14 cellular contexts compared by ENCODE assay signal in genomic region chr11:14539867-14540475, GRCh38. TPM values are rescaled to one million over a fixed set of nuclear protein-coding genes. Genes with fewer than 3 reads are reported as not detected.
A peak's percentile ranks its signal among the peaks of the same experiment; 100 is the strongest.
DNase-seq lines count a peak whose midpoint lies in the region; ATAC-seq and TF ChIP-seq lines count a peak whose summit lies in the region.
"Had no signal": no experiment of that assay in that cellular context is flagged by ENCODE, and none has a peak within 500 bp of the region (broad histone marks: within the 10 kb centered on the region; RNA-seq: fewer than 3 reads in every experiment).

No MANE protein-coding gene starts in this region.

- H3K36me3 ChIP-seq in upper lobe of left lung (no peaks in the 10 kb centered on the region), tibial nerve (no peaks in the 10 kb centered on the region), suprapubic skin (no peaks in the 10 kb centered on the region)
- H3K36me3 ChIP-seq: breast epithelium, pancreas had no signal

- H3K27ac ChIP-seq in right cardiac atrium (ENCODE audit: low read length) (peak overlapping the region; percentile 56), upper lobe of left lung (peak overlapping the region in 3 of 4 donors; percentile 44 to 77 (median 74)), tibial nerve (no peak overlapping the region), suprapubic skin (no peak overlapping the region)
- H3K27ac ChIP-seq: breast epithelium had no signal

- in situ Hi-C loops in GM13976 (cut with MboI; ENCODE audit: low sequenced_read_pairs, unreplicated experiment) = loop anchor here (10.0 kb wide), 2 partner anchors 225 to 355 kb away; partner anchors contain the start of gene CYP2R1

- POLR2A ChIA-PET in activated CD8-positive, alpha-beta T cell treated with anti-CD3 and anti-CD28 coated beads, Interleukin-2, amount 10 ng/mL, durations not matched to agents 7 days and 5 days (lab: Charles Lee) = interaction anchor here (0.6 to 1.7 kb wide), 3 partner anchors 58 to 106 kb away, joined by 3 to 4 read pairs (median 3); no protein-coding TSS in a partner anchor

- TF ChIP-seq CTCF in upper lobe of left lung (IDR thresholded peaks at IDR 0.05) (no peak), GM13976 (IDR thresholded peaks at IDR 0.05; ENCODE audit: borderline replicate concordance, control extremely low read depth, extremely low read depth, insufficient read depth, missing control alignments) (no peak), tibial nerve (IDR thresholded peaks at IDR 0.05) (no peak), suprapubic skin (IDR thresholded peaks at IDR 0.05) (no peak)

- no peaks in the 10 kb centered on the region for H3K27me3 Mint-ChIP-seq in activated CD8-positive, alpha-beta memory T cell treated with anti-CD3 and anti-CD28 coated beads, Interleukin-2, amount 10 ng/mL, durations not matched to agents 7 days and 5 days
- no peaks in the 10 kb centered on the region for H3K27me3 Mint-ChIP-seq in activated CD8-positive, alpha-beta T cell treated with anti-CD3 and anti-CD28 coated beads, Interleukin-2, amount 10 ng/mL, durations not matched to agents 7 days and 5 days (ENCODE audit: low read depth)

- intact Hi-C loops in right cardiac atrium (cut with DNase I) = loop anchor here (5.0 to 10.0 kb wide), 3 partner anchors 105 to 532 kb away; partner anchors contain the start of genes PDE3B (in 2 of the 4) and CALCB (in 1 of the 4)

- peaks cover 21% of the 10 kb centered on the region for H3K36me3 Mint-ChIP-seq in activated CD8-positive, alpha-beta memory T cell treated with anti-CD3 and anti-CD28 coated beads, Interleukin-2, amount 10 ng/mL, durations not matched to agents 7 days and 5 days
- peaks cover 24% of the 10 kb centered on the region for H3K36me3 Mint-ChIP-seq in activated CD8-positive, alpha-beta T cell treated with anti-CD3 and anti-CD28 coated beads, Interleukin-2, amount 10 ng/mL, durations not matched to agents 7 days and 5 days (ENCODE audit: low read depth)

- H3K9me3 ChIP-seq in right cardiac atrium (ENCODE audit: control insufficient read depth, low read length) (no peaks in the 10 kb centered on the region), upper lobe of left lung (no peaks in the 10 kb centered on the region), tibial nerve (no peaks in the 10 kb centered on the region), suprapubic skin (no peaks in the 10 kb centered on the region)
- H3K9me3 ChIP-seq: breast epithelium, pancreas had no signal

- H3K4me3 ChIP-seq in right cardiac atrium (ENCODE audit: low read length) (no peak overlapping the region), upper lobe of left lung (no peak overlapping the region), tibial nerve (no peak overlapping the region), suprapubic skin (no peak overlapping the region)
- H3K4me3 ChIP-seq: breast epithelium, pancreas had no signal

- peaks cover 4% of the 10 kb centered on the region for H3K4me1 ChIP-seq in right cardiac atrium (ENCODE audit: control insufficient read depth, insufficient read depth, low read length)
- peaks cover 21 to 54% (median 33%) of the 10 kb centered on the region in 4 donors for H3K4me1 ChIP-seq in upper lobe of left lung
- H3K4me1 ChIP-seq in tibial nerve = peaks cover 0 to 15% (median 2%) of the 10 kb centered on the region in 4 donors
- peaks cover 14% of the 10 kb centered on the region for H3K4me1 ChIP-seq in suprapubic skin
- H3K4me1 ChIP-seq: breast epithelium had no signal

- TF ChIP-seq POLR2A in upper lobe of left lung (IDR thresholded peaks at IDR 0.05) (no peak), tibial nerve (IDR thresholded peaks at IDR 0.05) (no peak), suprapubic skin (IDR thresholded peaks at IDR 0.05) (no peak)

- no peak for ATAC-seq in activated CD8-positive, alpha-beta memory T cell treated with anti-CD3 and anti-CD28 coated beads, Interleukin-2, amount 10 ng/mL, durations not matched to agents 7 days and 5 days
- ATAC-seq in activated CD8-positive, alpha-beta T cell treated with anti-CD3 and anti-CD28 coated beads, Interleukin-2, amount 10 ng/mL, durations not matched to agents 7 days and 5 days = peak; percentile 69
- peak; percentile 70 to 73 for ATAC-seq in right cardiac atrium
- no peak for ATAC-seq in upper lobe of left lung (ENCODE audit: low FRiP score in 2 of 2)

- H3K4me3 Mint-ChIP-seq in activated CD8-positive, alpha-beta memory T cell treated with anti-CD3 and anti-CD28 coated beads, Interleukin-2, amount 10 ng/mL, durations not matched to agents 7 days and 5 days = no peak overlapping the region
- no peak overlapping the region for H3K4me3 Mint-ChIP-seq in activated CD8-positive, alpha-beta T cell treated with anti-CD3 and anti-CD28 coated beads, Interleukin-2, amount 10 ng/mL, durations not matched to agents 7 days and 5 days

- peaks cover 48% of the 10 kb centered on the region for H3K4me1 Mint-ChIP-seq in activated CD8-positive, alpha-beta memory T cell treated with anti-CD3 and anti-CD28 coated beads, Interleukin-2, amount 10 ng/mL, durations not matched to agents 7 days and 5 days
- H3K4me1 Mint-ChIP-seq in activated CD8-positive, alpha-beta T cell treated with anti-CD3 and anti-CD28 coated beads, Interleukin-2, amount 10 ng/mL, durations not matched to agents 7 days and 5 days (ENCODE audit: low read depth) = peaks cover 46% of the 10 kb centered on the region

- H3K27ac Mint-ChIP-seq in activated CD8-positive, alpha-beta memory T cell treated with anti-CD3 and anti-CD28 coated beads, Interleukin-2, amount 10 ng/mL, durations not matched to agents 7 days and 5 days = peak overlapping the region; percentile 5
- peak overlapping the region; percentile 31 for H3K27ac Mint-ChIP-seq in activated CD8-positive, alpha-beta T cell treated with anti-CD3 and anti-CD28 coated beads, Interleukin-2, amount 10 ng/mL, durations not matched to agents 7 days and 5 days

- CTCF ChIA-PET in activated CD8-positive, alpha-beta memory T cell treated with anti-CD3 and anti-CD28 coated beads, Interleukin-2, amount 10 ng/mL, durations not matched to agents 7 days and 5 days (lab: Charles Lee) = interaction anchor here (1.1 to 3.5 kb wide), 5 partner anchors 105 to 368 kb away, joined by 3 to 20 read pairs (median 5); partner anchors contain the start of gene CYP2R1
- CTCF ChIA-PET in activated CD8-positive, alpha-beta T cell treated with anti-CD3 and anti-CD28 coated beads, Interleukin-2, amount 10 ng/mL, durations not matched to agents 7 days and 5 days (lab: Charles Lee) = interaction anchor here (1.0 to 2.0 kb wide), 6 partner anchors 8 to 367 kb away, joined by 3 to 7 read pairs (median 5); no protein-coding TSS in a partner anchor

- no peak for TF ChIP-seq EP300 in upper lobe of left lung (IDR thresholded peaks at IDR 0.05)
- no peak for TF ChIP-seq EP300 in tibial nerve (IDR thresholded peaks at IDR 0.05)
- TF ChIP-seq EP300 in suprapubic skin (IDR thresholded peaks at IDR 0.05) = no peak

- no peaks in the 10 kb centered on the region for H3K27me3 ChIP-seq in right cardiac atrium (ENCODE audit: control insufficient read depth, insufficient read depth)
- H3K27me3 ChIP-seq in upper lobe of left lung = no peaks in the 10 kb centered on the region
- no peaks in the 10 kb centered on the region for H3K27me3 ChIP-seq in tibial nerve
- H3K27me3 ChIP-seq in suprapubic skin = no peaks in the 10 kb centered on the region
- H3K27me3 ChIP-seq: breast epithelium, pancreas had no signal

- no peak for DNase-seq in activated CD8-positive, alpha-beta memory T cell treated with anti-CD3 and anti-CD28 coated beads, Interleukin-2, amount 10 ng/mL, durations not matched to agents 7 days and 5 days
- no peak for DNase-seq in activated CD8-positive, alpha-beta memory T cell treated with anti-CD3 and anti-CD28 coated beads, Interleukin-2, amount 50 U/mL, for 48 hours
- no peak for DNase-seq in activated CD8-positive, alpha-beta T cell treated with anti-CD3 and anti-CD28 coated beads, Interleukin-2, amount 10 ng/mL, durations not matched to agents 7 days and 5 days
- DNase-seq in right cardiac atrium (peak in 2 of 3 donors; percentile 38 to 52), upper lobe of left lung (no peak), GM13976 (ENCODE audit: low spot score) (no peak), tibial nerve (ENCODE audit: low spot score in 2 of 2) (no peak), suprapubic skin (ENCODE audit: low spot score in 2 of 2) (no peak)
- DNase-seq: activated CD8-positive, alpha-beta memory T cell treated with anti-CD3 and anti-CD28 coated beads for 24 hours; KG1; kidney glomerular epithelial cell; NCI-H345; pancreas had no signal

- no peaks in the 10 kb centered on the region for H3K9me3 Mint-ChIP-seq in activated CD8-positive, alpha-beta memory T cell treated with anti-CD3 and anti-CD28 coated beads, Interleukin-2, amount 10 ng/mL, durations not matched to agents 7 days and 5 days (ENCODE audit: low read depth)
- H3K9me3 Mint-ChIP-seq in activated CD8-positive, alpha-beta T cell treated with anti-CD3 and anti-CD28 coated beads, Interleukin-2, amount 10 ng/mL, durations not matched to agents 7 days and 5 days (ENCODE audit: insufficient read depth) = no peaks in the 10 kb centered on the region

- WGBS in right cardiac atrium = 56% methylated on average over 6 of the region's 6 CpGs
- WGBS in upper lobe of left lung, 2 donors = 61 to 81% methylated on average over 6 of the region's 6 CpGs
- WGBS in tibial nerve, 2 donors = 75 to 77% methylated on average over 6 of the region's 6 CpGs
- whole genome bisulfite sequencing in suprapubic skin = 80% methylated on average over 6 of the region's 6 CpGs

RNA-seq across cellular contexts. Expression of gene PSMA1, which starts 19.8 kb away (rescaled TPM):
- 100 to 1,000 TPM; 222 to 268 TPM for total RNA-seq in activated CD8-positive, alpha-beta memory T cell treated with anti-CD3 and anti-CD28 coated beads, Interleukin-2, amount 10 ng/mL, durations not matched to agents 7 days and 5 days
- total RNA-seq in activated CD8-positive, alpha-beta T cell treated with anti-CD3 and anti-CD28 coated beads, Interleukin-2, amount 10 ng/mL, durations not matched to agents 7 days and 5 days = 100 to 1,000 TPM; 211 to 215 TPM
- 100 to 1,000 TPM; 105 to 132 (median 117) TPM for total RNA-seq in right cardiac atrium
- 145 TPM for polyA plus RNA-seq in right cardiac atrium
- 100 to 1,000 TPM in 3 of 6 donors, 10 to 100 TPM in 3; 66.1 to 113 (median 101) TPM for total RNA-seq in upper lobe of left lung
- 10 to 100 TPM; 67.9 to 85.7 (median 76.8) TPM for total RNA-seq in tibial nerve
- total RNA-seq in suprapubic skin = 100 to 1,000 TPM in 2 of 4 donors, 10 to 100 TPM in 2; 86.1 to 115 (median 99.6) TPM

RNA-seq across cellular contexts. Expression of gene COPB1, which starts 40.4 kb away (rescaled TPM):
- 100 to 1,000 TPM in 1 of 2 experiments, 10 to 100 TPM in 1; 74.7 to 106 TPM for total RNA-seq in activated CD8-positive, alpha-beta memory T cell treated with anti-CD3 and anti-CD28 coated beads, Interleukin-2, amount 10 ng/mL, durations not matched to agents 7 days and 5 days
- 10 to 100 TPM; 77.8 to 79.1 TPM for total RNA-seq in activated CD8-positive, alpha-beta T cell treated with anti-CD3 and anti-CD28 coated beads, Interleukin-2, amount 10 ng/mL, durations not matched to agents 7 days and 5 days
- total RNA-seq in right cardiac atrium = 10 to 100 TPM; 46.0 to 62.3 (median 55.3) TPM
- 41.7 TPM for polyA plus RNA-seq in right cardiac atrium
- 100 to 1,000 TPM in 1 of 6 donors, 10 to 100 TPM in 5; 56.2 to 139 (median 84.2) TPM for total RNA-seq in upper lobe of left lung
- 10 to 100 TPM; 71.0 to 88.5 (median 84.0) TPM for total RNA-seq in tibial nerve
- 10 to 100 TPM; 62.8 to 66.0 (median 64.8) TPM for total RNA-seq in suprapubic skin

Comparison
In these comparisons a context has a peak if more than half of its experiments do, and no peak if none do; other contexts are left out.
1. ATAC-seq: peak in activated CD8-positive, alpha-beta T cell treated with anti-CD3 and anti-CD28 coated beads, Interleukin-2, amount 10 ng/mL, durations not matched to agents 7 days and 5 days (single experiment) and right cardiac atrium (2 of 2); none in activated CD8-positive, alpha-beta memory T cell treated with anti-CD3 and anti-CD28 coated beads, Interleukin-2, amount 10 ng/mL, durations not matched to agents 7 days and 5 days (single experiment) and upper lobe of left lung (0 of 2).
2. DNase-seq: peak in right cardiac atrium (2 of 3); none in activated CD8-positive, alpha-beta memory T cell treated with anti-CD3 and anti-CD28 coated beads, Interleukin-2, amount 10 ng/mL, durations not matched to agents 7 days and 5 days (single experiment), activated CD8-positive, alpha-beta memory T cell treated with anti-CD3 and anti-CD28 coated beads, Interleukin-2, amount 50 U/mL, for 48 hours (single experiment), activated CD8-positive, alpha-beta T cell treated with anti-CD3 and anti-CD28 coated beads, Interleukin-2, amount 10 ng/mL, durations not matched to agents 7 days and 5 days (single experiment), upper lobe of left lung (0 of 2), GM13976 (single experiment), tibial nerve (0 of 2) and suprapubic skin (0 of 2).
3. H3K27ac ChIP-seq: peak in right cardiac atrium (single experiment) and upper lobe of left lung (3 of 4); none in tibial nerve (0 of 4) and suprapubic skin (single experiment).